10 cellular contexts compared by ENCODE assay signal in the genomic region with DNA sequence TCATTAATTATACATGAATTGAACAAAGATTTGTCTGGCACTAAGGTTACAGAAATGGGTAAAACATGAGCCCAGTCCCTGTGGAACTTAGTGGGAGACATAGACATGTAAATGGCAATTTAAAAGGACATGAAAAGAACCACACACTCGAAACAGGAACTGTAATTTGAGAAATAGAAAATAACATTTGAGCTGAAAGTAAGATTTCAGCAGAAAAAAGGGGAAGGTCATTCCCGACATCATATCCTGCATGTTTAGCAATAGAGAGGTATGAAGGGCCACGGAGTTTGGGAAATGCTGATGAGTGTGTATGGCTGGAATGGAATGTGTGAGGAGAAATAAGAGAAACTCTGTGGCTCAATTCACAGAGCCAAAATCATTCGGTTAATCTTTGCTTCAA.
DNase-seq lines count a peak whose midpoint lies in the region; ATAC-seq and TF ChIP-seq lines count a peak whose summit lies in the region.
"Had no signal": no experiment of that assay in that cellular context is flagged by ENCODE, and none has a peak within 500 bp of the region (broad histone marks: within the 10 kb centered on the region; RNA-seq: fewer than 3 reads in every experiment).

No MANE protein-coding gene starts in this region.

- no peaks in the 10 kb centered on the region for H3K4me1 ChIP-seq in adrenal gland (replicated peaks in 1 of 2)
- H3K4me1 ChIP-seq in neuronal stem cell (ENCODE audit: control insufficient read depth in 2 of 2, insufficient read depth in 1 of 2, low read depth in 1 of 2, low read length in 2 of 2): peaks cover 0 to 2% of the 10 kb centered on the region in 2 donors

- H3K79me1 ChIP-seq in neuronal stem cell (ENCODE audit: low read depth, low read length): no peaks in the 10 kb centered on the region

- no peak overlapping the region for H3K4me3 Mint-ChIP-seq in stimulated activated effector memory CD8-positive, alpha-beta T cell treated with anti-CD3 and anti-CD28 coated beads, Interleukin-12 subunit alpha, Interleukin-12 subunit beta, amount 100 ng/mL, for 72 hours
- H3K4me3 Mint-ChIP-seq: brain had no signal

- no peak overlapping the region for H3K4me2 ChIP-seq in neuronal stem cell (ENCODE audit: insufficient read depth, low read length, poor library complexity, severe bottlenecking)

- H2AFZ ChIP-seq in neuronal stem cell (ENCODE audit: low read length): no peak overlapping the region

- no peaks in the 10 kb centered on the region for H3K9me3 ChIP-seq in adrenal gland (replicated peaks in 1 of 3)
- no peaks in the 10 kb centered on the region for H3K9me3 ChIP-seq in neuronal stem cell (replicated peaks in 1 of 2; ENCODE audit: control insufficient read depth in 2 of 2, insufficient read depth in 1 of 2, low read depth in 1 of 2, low read length in 2 of 2)

- H3K4me3 ChIP-seq in adrenal gland (no peak overlapping the region), dorsolateral prefrontal cortex (no peak overlapping the region), neuronal stem cell (ENCODE audit: low read length in 2 of 2) (no peak overlapping the region)

- no peak overlapping the region for H3K27ac Mint-ChIP-seq in stimulated activated effector memory CD8-positive, alpha-beta T cell treated with anti-CD3 and anti-CD28 coated beads, Interleukin-12 subunit alpha, Interleukin-12 subunit beta, amount 100 ng/mL, for 72 hours
- H3K27ac Mint-ChIP-seq: brain had no signal

- no peak for TF ChIP-seq POLR2A in adrenal gland (IDR thresholded peaks at IDR 0.05)

- H3K9ac ChIP-seq in neuronal stem cell (ENCODE audit: low read depth, low read length, poor library complexity): no peak overlapping the region

- DNase-seq in adrenal gland: peak in 4 of 7 donors; percentile 12 to 43 (median 34)
- peak; percentile 60 for DNase-seq in pons (ENCODE audit: low spot score)
- DNase-seq in NCI-H1436 treated with DMSO at 0.1 percent for 48 hours (lab: John Stamatoyannopoulos, UW): no peak
- DNase-seq in stimulated activated effector memory CD8-positive, alpha-beta T cell treated with anti-CD3 and anti-CD28 coated beads, Interleukin-12 subunit alpha, Interleukin-12 subunit beta, amount 100 ng/mL, for 72 hours (ENCODE audit: low spot score in 2 of 2): no peak
- no peak for DNase-seq in dorsolateral prefrontal cortex
- no peak for DNase-seq in neuronal stem cell (ENCODE audit: low spot score)
- DNase-seq: stimulated activated naive CD4-positive, alpha-beta T cell had no signal

- no peaks in the 10 kb centered on the region for H3K36me3 ChIP-seq in adrenal gland (replicated peaks in 1 of 2)
- H3K36me3 ChIP-seq in neuronal stem cell (replicated peaks in 1 of 2; ENCODE audit: control insufficient read depth in 2 of 2, insufficient read depth in 2 of 2, low read length in 2 of 2): no peaks in the 10 kb centered on the region

- no peaks in the 10 kb centered on the region for H3K9me3 Mint-ChIP-seq in stimulated activated effector memory CD8-positive, alpha-beta T cell treated with anti-CD3 and anti-CD28 coated beads, Interleukin-12 subunit alpha, Interleukin-12 subunit beta, amount 100 ng/mL, for 72 hours
- H3K9me3 Mint-ChIP-seq: brain had no signal

- no peak overlapping the region for H4K8ac ChIP-seq in neuronal stem cell (ENCODE audit: low read depth, low read length)

- no peaks in the 10 kb centered on the region for H3K36me3 Mint-ChIP-seq in stimulated activated effector memory CD8-positive, alpha-beta T cell treated with anti-CD3 and anti-CD28 coated beads, Interleukin-12 subunit alpha, Interleukin-12 subunit beta, amount 100 ng/mL, for 72 hours
- H3K36me3 Mint-ChIP-seq: brain had no signal

- H3K27me3 ChIP-seq in adrenal gland: no peaks in the 10 kb centered on the region
- peaks cover 0 to 3% (median 0%) of the 10 kb centered on the region in 45 donors for H3K27me3 ChIP-seq in dorsolateral prefrontal cortex
- H3K27me3 ChIP-seq in neuronal stem cell (ENCODE audit: control insufficient read depth in 3 of 3, insufficient read depth in 3 of 3, low read depth in 1 of 3, low read length in 3 of 3): no peaks in the 10 kb centered on the region

- no peak overlapping the region for H2BK120ac ChIP-seq in neuronal stem cell (ENCODE audit: low read depth, low read length)

- no peak overlapping the region for H3K14ac ChIP-seq in neuronal stem cell (ENCODE audit: low read length)

- H3K18ac ChIP-seq in neuronal stem cell (ENCODE audit: low read length): no peak overlapping the region

- WGBS in adrenal gland, 4 donors: 60 to 67% (median 63%) methylated on average over 4 of the region's 4 CpGs
- WGBS in neuronal stem cell (ENCODE audit: extremely low coverage in 2 of 2, insufficient read length in 2 of 2, insufficient replicate concordance in 1 of 2), 2 donors: no CpG with 5 or more reads among the region's 4 CpGs

- no peak overlapping the region for H3K27ac ChIP-seq in adrenal gland
- no peak overlapping the region for H3K27ac ChIP-seq in dorsolateral prefrontal cortex
- no peak overlapping the region for H3K27ac ChIP-seq in neuronal stem cell (replicated peaks; ENCODE audit: low read length)

- no peak overlapping the region for H4K91ac ChIP-seq in neuronal stem cell (ENCODE audit: low read depth, low read length, poor library complexity)

- H2BK5ac ChIP-seq in neuronal stem cell (ENCODE audit: low read length): no peak overlapping the region

- H2AK5ac ChIP-seq in neuronal stem cell (ENCODE audit: low read depth, low read length): no peak overlapping the region

- TF ChIP-seq CTCF in adrenal gland (IDR thresholded peaks at IDR 0.05) (no peak), dorsolateral prefrontal cortex (IDR thresholded peaks at IDR 0.05 in 54 of 56, conservative IDR thresholded peaks at IDR 0.05 in 2 of 56; ENCODE audit: low read depth in 1 of 56, partially characterized antibody in 56 of 56) (no peak)

- ATAC-seq in GM18873 (IDR thresholded peaks at IDR 0.05; ENCODE audit: low FRiP score, unreplicated experiment): peak; percentile 39
- peak; percentile 37 for ATAC-seq in HG03103 (IDR thresholded peaks at IDR 0.05; ENCODE audit: low read depth, unreplicated experiment)
- no peak for ATAC-seq in stimulated activated effector memory CD8-positive, alpha-beta T cell treated with anti-CD3 and anti-CD28 coated beads, Interleukin-12 subunit alpha, Interleukin-12 subunit beta, amount 100 ng/mL, for 72 hours

- H3K4me1 Mint-ChIP-seq in stimulated activated effector memory CD8-positive, alpha-beta T cell treated with anti-CD3 and anti-CD28 coated beads, Interleukin-12 subunit alpha, Interleukin-12 subunit beta, amount 100 ng/mL, for 72 hours: peaks cover 15% of the 10 kb centered on the region
- H3K4me1 Mint-ChIP-seq: brain had no signal

- H2BK12ac ChIP-seq in neuronal stem cell (ENCODE audit: low read length): no peak overlapping the region

- H2BK15ac ChIP-seq in neuronal stem cell (ENCODE audit: low read length): no peak overlapping the region

- no peak overlapping the region for H3K4ac ChIP-seq in neuronal stem cell (ENCODE audit: low read length)

- H3K23ac ChIP-seq in neuronal stem cell (ENCODE audit: low read depth, low read length, poor library complexity): no peak overlapping the region

- intact Hi-C loops in adrenal gland (cut with DNase I) (no loop called here), dorsolateral prefrontal cortex (cut with DNase I) (no loop called here)

Comparison
In these comparisons a context has a peak if more than half of its experiments do, and no peak if none do; other contexts are left out.
1. DNase-seq: peak in adrenal gland (4 of 7) and pons (single experiment); none in NCI-H1436 treated with DMSO at 0.1 percent for 48 hours (single experiment), stimulated activated effector memory CD8-positive, alpha-beta T cell treated with anti-CD3 and anti-CD28 coated beads, Interleukin-12 subunit alpha, Interleukin-12 subunit beta, amount 100 ng/mL, for 72 hours (0 of 2), dorsolateral prefrontal cortex (0 of 10) and neuronal stem cell (single experiment).